In genomic region chr11:78809931-78810481, GRCh38 we compare ENCODE assay signal across 16 cellular contexts.
A peak's percentile ranks its signal among the peaks of the same experiment; 100 is the strongest.
DNase-seq lines count a peak whose midpoint lies in the region; ATAC-seq and TF ChIP-seq lines count a peak whose summit lies in the region.
"Had no signal": no experiment of that assay in that cellular context is flagged by ENCODE, and none has a peak within 500 bp of the region (broad histone marks: within the 10 kb centered on the region; RNA-seq: fewer than 3 reads in every experiment).

No MANE protein-coding gene starts in this region.

- H3K36me3 ChIP-seq in body of pancreas (replicated peaks in 1 of 2; ENCODE audit: insufficient read depth in 1 of 2, low read depth in 2 of 2) (no peaks in the 10 kb centered on the region), hepatocyte (replicated peaks; ENCODE audit: insufficient read depth, low read depth) (no peaks in the 10 kb centered on the region), prostate gland (no peaks in the 10 kb centered on the region)
- H3K36me3 ChIP-seq: SJCRH30 had no signal

- in situ Hi-C loops in KBM-7 (cut with MboI; ENCODE audit: low pct_unique_long_range_greater_than_20kb, low sequenced_read_pairs) = no loop called here

- peak overlapping the region; percentile 38 for H3K4me2 ChIP-seq in hepatocyte

- H2AFZ ChIP-seq in hepatocyte = no peak overlapping the region

- peak; percentile 52 for DNase-seq in H4 (ENCODE audit: low spot score)
- no peak for DNase-seq in body of pancreas
- DNase-seq in hepatocyte (ENCODE audit: low spot score) = peak; percentile 72
- DNase-seq in prostate gland (ENCODE audit: low spot score) = peak; percentile 17
- DNase-seq in HT-29 (ENCODE audit: low spot score) = no peak
- DNase-seq in activated CD8-positive, alpha-beta memory T cell treated with anti-CD3 and anti-CD28 coated beads, Interleukin-2, amount 50 U/mL, for 4 hours = no peak
- DNase-seq in KBM-7 = no peak
- DNase-seq: activated CD4-positive, alpha-beta T cell treated with anti-CD3 and anti-CD28 coated beads, Interleukin-2, amount 50 U/mL, for 4 hours; activated effector memory CD4-positive, alpha-beta T cell treated with Interleukin-2 at 50 U/mL for 16 hours; DND-41; NK-92 treated with Interleukin-12 subunit alpha and Interleukin-12 subunit beta, amount 100 ng/mL, for 24 hours; occipital lobe; SJCRH30; stimulated activated CD4-positive, alpha-beta T cell treated with anti-CD3 and anti-CD28 coated beads, Interleukin-15, amount 100 ng/mL, for 24 hours; testis had no signal

- H3K4me1 ChIP-seq in body of pancreas (no peaks in the 10 kb centered on the region), hepatocyte (ENCODE audit: insufficient read depth) (peaks cover 24% of the 10 kb centered on the region), prostate gland (replicated peaks) (peaks cover 9% of the 10 kb centered on the region)
- H3K4me1 ChIP-seq: SJCRH30, testis had no signal

- no peak for TF ChIP-seq CTCF in body of pancreas (IDR thresholded peaks at IDR 0.05)
- no peak for TF ChIP-seq CTCF in hepatocyte (IDR thresholded peaks at IDR 0.05; ENCODE audit: poor library complexity)
- no peak for TF ChIP-seq CTCF in prostate gland (IDR thresholded peaks at IDR 0.05)

- 79 to 85% methylated on average over 6 of the region's 6 CpGs for WGBS in body of pancreas, 2 donors
- WGBS in hepatocyte (ENCODE audit: low lambda C conversion rate, missing lambda C conversion rate) = 41% methylated on average over 6 of the region's 6 CpGs
- 17% methylated on average over 6 of the region's 6 CpGs for WGBS in prostate gland

- no peaks in the 10 kb centered on the region for H3K9me2 ChIP-seq in hepatocyte (replicated peaks; ENCODE audit: insufficient read depth)

- TF ChIP-seq POLR2A in body of pancreas (IDR thresholded peaks at IDR 0.05) = no peak
- TF ChIP-seq POLR2A in prostate gland (IDR thresholded peaks at IDR 0.05) = no peak

- H3K4me3 ChIP-seq in body of pancreas (no peak overlapping the region), hepatocyte (no peak overlapping the region), prostate gland (no peak overlapping the region)
- H3K4me3 ChIP-seq: SJCRH30, testis had no signal

- H3K79me2 ChIP-seq in hepatocyte = no peaks in the 10 kb centered on the region

- no peaks in the 10 kb centered on the region for H3K27me3 ChIP-seq in body of pancreas
- H3K27me3 ChIP-seq in hepatocyte = no peaks in the 10 kb centered on the region
- no peaks in the 10 kb centered on the region for H3K27me3 ChIP-seq in prostate gland (replicated peaks; ENCODE audit: insufficient read depth)
- H3K27me3 ChIP-seq: SJCRH30, testis had no signal

- peak; percentile 27 for ATAC-seq in body of pancreas
- ATAC-seq in GM21576 (IDR thresholded peaks at IDR 0.05; ENCODE audit: unreplicated experiment) = no peak

- intact Hi-C loops in body of pancreas (cut with DNase I) = no loop called here
- intact Hi-C loops in prostate gland (cut with DNase I) = no loop called here

- no peak overlapping the region for H3K27ac ChIP-seq in body of pancreas
- H3K27ac ChIP-seq in hepatocyte = peak overlapping the region; percentile 90
- H3K27ac ChIP-seq in prostate gland = peak overlapping the region in 1 of 2 donors; percentile 3
- H3K27ac ChIP-seq: SJCRH30, testis had no signal

- no peaks in the 10 kb centered on the region for H4K20me1 ChIP-seq in hepatocyte (ENCODE audit: insufficient read depth, poor library complexity, severe bottlenecking)

- H3K9me3 ChIP-seq in body of pancreas (no peaks in the 10 kb centered on the region), hepatocyte (ENCODE audit: low read depth) (no peaks in the 10 kb centered on the region), prostate gland (no peaks in the 10 kb centered on the region)
- H3K9me3 ChIP-seq: SJCRH30, testis had no signal

Comparison
In these comparisons a context has a peak if more than half of its experiments do, and no peak if none do; other contexts are left out.
1. DNase-seq: peak in H4 (single experiment), hepatocyte (single experiment) and prostate gland (single experiment); none in body of pancreas (0 of 4), HT-29 (single experiment), activated CD8-positive, alpha-beta memory T cell treated with anti-CD3 and anti-CD28 coated beads, Interleukin-2, amount 50 U/mL, for 4 hours (single experiment) and KBM-7 (single experiment).